ENCODE assay signal across 8 cellular contexts in the genomic region with DNA sequence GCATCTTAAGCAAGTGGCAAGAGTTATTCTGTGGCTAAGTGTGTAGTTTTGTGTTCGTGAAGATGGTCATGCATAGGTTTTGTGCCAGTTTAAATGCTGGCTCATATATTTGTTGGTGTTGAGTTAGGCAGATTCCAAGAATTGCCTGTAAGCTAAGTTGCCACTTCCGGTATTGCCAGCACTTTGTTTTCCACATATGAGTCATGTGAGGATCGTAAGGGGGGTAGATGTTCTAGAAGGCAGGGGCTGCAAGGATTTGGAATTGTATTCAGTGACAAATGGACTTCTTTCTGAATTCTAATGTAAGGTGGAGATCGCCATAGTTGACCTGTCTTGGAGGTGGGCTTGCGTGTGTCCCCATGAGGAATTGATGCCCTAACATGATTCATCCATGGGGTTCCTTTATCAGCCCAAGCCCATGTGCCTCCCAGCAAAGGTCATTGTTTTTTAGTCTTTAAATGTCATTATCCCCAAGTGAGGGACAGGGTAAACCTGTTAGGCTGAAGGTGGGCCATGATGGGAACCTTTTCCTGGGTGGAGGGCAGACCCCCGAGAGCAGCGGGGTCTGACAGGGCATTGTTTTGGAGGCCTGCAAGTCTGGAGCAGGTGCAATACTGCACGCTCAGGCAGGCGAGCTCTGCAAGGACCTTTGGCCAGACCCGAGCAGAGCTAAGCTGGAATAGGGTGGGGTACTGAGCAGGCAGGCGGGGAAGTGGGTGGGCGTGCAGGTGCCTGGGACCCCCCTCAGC.
DNase-seq lines count a peak whose midpoint lies in the region; ATAC-seq and TF ChIP-seq lines count a peak whose summit lies in the region.

No MANE protein-coding gene starts in this region.

- peaks cover 0 to 2% (median 0%) of the 10 kb centered on the region in 3 donors for H3K27me3 Mint-ChIP-seq in CD14-positive monocyte (ENCODE audit: low read depth in 3 of 3)
- no peaks in the 10 kb centered on the region for H3K27me3 Mint-ChIP-seq in naive B cell

- H3K27ac Mint-ChIP-seq in CD14-positive monocyte (peak overlapping the region; percentile 64 to 99 (median 93)), naive B cell (peak overlapping the region in 5 of 6 donors; percentile 34 to 95 (median 92))

- H3K4me3 Mint-ChIP-seq in CD14-positive monocyte (peak overlapping the region in 1 of 2 donors; percentile 31), naive B cell (peak overlapping the region; percentile 60 to 91 (median 80))

- H3K9me3 Mint-ChIP-seq in CD14-positive monocyte: peaks cover 0 to 2% (median 0%) of the 10 kb centered on the region in 7 donors
- no peaks in the 10 kb centered on the region for H3K9me3 Mint-ChIP-seq in naive B cell

- H3K4me2 ChIP-seq in mammary epithelial cell (ENCODE audit: insufficient read depth, low read depth, low read length): peak overlapping the region; percentile 13

- DNase-seq in CD14-positive monocyte (ENCODE audit: low spot score) (no peak), MG63 (peak; percentile 58), mammary epithelial cell (peak; percentile 57), naive B cell (no peak), NCI-H82 (lab: John Stamatoyannopoulos, UW) (no peak), iPS-NIHi7 (ENCODE audit: extremely low spot score) (no peak)

- TF ChIP-seq CTCF in CD14-positive monocyte (IDR thresholded peaks at IDR 0.05): no peak
- TF ChIP-seq CTCF in mammary epithelial cell (conservative IDR thresholded peaks at IDR 0.05 in 1 of 2, IDR thresholded peaks at IDR 0.05 in 1 of 2; ENCODE audit: extremely low read depth in 1 of 2, insufficient read depth in 1 of 2, low read depth in 1 of 2, low read length in 2 of 2): no peak

- peaks cover 53% of the 10 kb centered on the region for H3K4me1 ChIP-seq in mammary epithelial cell (ENCODE audit: insufficient read depth, low read length)

- no peak overlapping the region for H2AFZ ChIP-seq in mammary epithelial cell (ENCODE audit: low read depth, low read length)

- peaks cover 100% of the 10 kb centered on the region for H3K79me2 ChIP-seq in mammary epithelial cell (ENCODE audit: insufficient read depth, low read length)

- CTCF ChIA-PET in mammary epithelial cell (lab: Charles Lee; ENCODE audit: low non-redundant PET): interaction anchor here (0.6 kb wide), 1 partner anchor 12 kb away, joined by 3 read pairs; no protein-coding TSS in a partner anchor

- H3K4me3 ChIP-seq in MG63 (no peak overlapping the region), mammary epithelial cell (replicated peaks in 1 of 3; ENCODE audit: insufficient read depth in 1 of 3, low read depth in 2 of 3, low read length in 3 of 3) (no peak overlapping the region)

- dilution Hi-C loops in mammary epithelial cell (cut with HindIII; ENCODE audit: low sequenced_read_pairs): no loop called here

- BruUV-seq in mammary epithelial cell (replicated peaks; lab: Mats Ljungman, UMichigan): no TSS peak

- H3K4me1 Mint-ChIP-seq in CD14-positive monocyte (peaks cover 87% of the 10 kb centered on the region), naive B cell (peaks cover 69 to 86% (median 81%) of the 10 kb centered on the region in 3 donors)

- WGBS in mammary epithelial cell (ENCODE audit: low coverage, missing lambda C conversion rate): 80% methylated on average over 10 of the region's 12 CpGs

- H3K27ac ChIP-seq in mammary epithelial cell (ENCODE audit: insufficient read depth, low read depth, low read length): peak overlapping the region; percentile 39

- H3K27me3 ChIP-seq in MG63 (no peaks in the 10 kb centered on the region), mammary epithelial cell (ENCODE audit: insufficient read depth, low read length) (no peaks in the 10 kb centered on the region)

- intact Hi-C loops in CD14-positive monocyte (cut with micrococcal nuclease) (loop anchor here (5.0 kb wide), 2 partner anchors 32 to 42 kb away; no protein-coding TSS in a partner anchor), mammary epithelial cell (cut with micrococcal nuclease) (no loop called here)

- H4K20me1 ChIP-seq in mammary epithelial cell (ENCODE audit: insufficient read depth, low read length): peaks cover 24% of the 10 kb centered on the region

- H3K36me3 ChIP-seq in MG63 (peaks cover 15% of the 10 kb centered on the region), mammary epithelial cell (ENCODE audit: insufficient read depth, low read length) (peaks cover 4% of the 10 kb centered on the region)

- ATAC-seq in naive B cell (ENCODE audit: low read depth in 2 of 2): no peak
- no peak for ATAC-seq in activated CD4-positive, CD25-positive, alpha-beta regulatory T cell treated with anti-CD3 and anti-CD28 coated beads, Interleukin-2, amount 50 U/mL, for 24 hours
- no peak for ATAC-seq in HG03469 (IDR thresholded peaks at IDR 0.05; ENCODE audit: unreplicated experiment)

- H3K36me3 Mint-ChIP-seq in CD14-positive monocyte (peaks cover 36 to 74% of the 10 kb centered on the region in 2 donors), naive B cell (no peaks in the 10 kb centered on the region)

- H3K9ac ChIP-seq in mammary epithelial cell (ENCODE audit: insufficient read depth, low read length): no peak overlapping the region

- in situ Hi-C loops in mammary epithelial cell (cut with MboI; ENCODE audit: low sequenced_read_pairs in 2 of 2): no loop called here

- H3K9me3 ChIP-seq in MG63 (no peaks in the 10 kb centered on the region), mammary epithelial cell (replicated peaks; ENCODE audit: insufficient read depth, low read length) (no peaks in the 10 kb centered on the region)

Comparison
In these comparisons a context has a peak if more than half of its experiments do, and no peak if none do; other contexts are left out.
1. DNase-seq: peak in MG63 (single experiment) and mammary epithelial cell (single experiment); none in CD14-positive monocyte (single experiment), naive B cell (single experiment), NCI-H82 (single experiment) and iPS-NIHi7 (single experiment).